1 cellular context compared by ENCODE assay signal in genomic region chr16:578870-579405, GRCh38.
A peak's percentile ranks its signal among the peaks of the same experiment; 100 is the strongest.
TF ChIP-seq lines count a peak whose summit lies in the region.

No MANE protein-coding gene starts in this region.

TF ChIP-seq in HEK293, 187 proteins besides CTCF, POLR2A, EP300 and RAD21 (continued from another document and continues in another):
- TF ChIP-seq HIC1 (tag by site-specific recombination; IDR thresholded peaks at IDR 0.05) = peak; percentile 86
- TF ChIP-seq ZNF529 (tag by site-specific recombination; IDR thresholded peaks at IDR 0.05; ENCODE audit: insufficient replicate concordance) = no peak
- TF ChIP-seq GLI4 (tag by site-specific recombination; IDR thresholded peaks at IDR 0.05) = no peak
- no peak for TF ChIP-seq ZNF184 (tag by site-specific recombination; IDR thresholded peaks at IDR 0.05)
- TF ChIP-seq SETDB1 (IDR thresholded peaks at IDR 0.05; ENCODE audit: insufficient read length, low read length) = no peak
- peak; percentile 64 for TF ChIP-seq ZNF449 (tag by site-specific recombination; IDR thresholded peaks at IDR 0.05)
- TF ChIP-seq ZFP37 (tag by site-specific recombination; IDR thresholded peaks at IDR 0.05) = no peak
- TF ChIP-seq YY1 (tag by site-specific recombination; IDR thresholded peaks at IDR 0.05) = no peak
- TF ChIP-seq ZIC2 (tag by site-specific recombination; IDR thresholded peaks at IDR 0.05) = 0 out of 2 replicates have a peak, but pooled peaks have one; percentile 21
- TF ChIP-seq ZNF398 (tag by site-specific recombination; IDR thresholded peaks at IDR 0.05) = no peak
- TF ChIP-seq BCL6B (tag by site-specific recombination; IDR thresholded peaks at IDR 0.05) = no peak
- no peak for TF ChIP-seq ZNF433 (tag by site-specific recombination; IDR thresholded peaks at IDR 0.05; ENCODE audit: low read depth)
- TF ChIP-seq SP7 (tag by site-specific recombination; IDR thresholded peaks at IDR 0.05) = peak; percentile 65
- no peak for TF ChIP-seq ZNF623 (tag by site-specific recombination; IDR thresholded peaks at IDR 0.05)
- TF ChIP-seq SCRT2 (tag by site-specific recombination; IDR thresholded peaks at IDR 0.05) = no peak
- TF ChIP-seq ZNF214 (tag by site-specific recombination; IDR thresholded peaks at IDR 0.05; ENCODE audit: borderline replicate concordance) = no peak
- no peak for TF ChIP-seq ZNF549 (tag by site-specific recombination; IDR thresholded peaks at IDR 0.05)
- peak; percentile 67 for TF ChIP-seq ZBTB8A (tag by site-specific recombination; IDR thresholded peaks at IDR 0.05)
- no peak for TF ChIP-seq ZNF404 (tag by site-specific recombination; IDR thresholded peaks at IDR 0.05)
- no peak for TF ChIP-seq ZBTB21 (tag by site-specific recombination; IDR thresholded peaks at IDR 0.05)
- TF ChIP-seq ZNF76 (tag by site-specific recombination; IDR thresholded peaks at IDR 0.05; ENCODE audit: borderline replicate concordance, low read depth) = peak; percentile 65; the same call in 1 of the 2 replicates
- 0 out of 2 replicates have a peak, but pooled peaks have one; percentile 17 for TF ChIP-seq ZXDB (tag by site-specific recombination; IDR thresholded peaks at IDR 0.05)
- peak; percentile 76 for TF ChIP-seq KLF7 (tag by site-specific recombination; IDR thresholded peaks at IDR 0.05; ENCODE audit: borderline replicate concordance)
- 0 out of 2 replicates have a peak, but pooled peaks have one; percentile 14 for TF ChIP-seq ZBTB11 (tag by site-specific recombination; conservative IDR thresholded peaks at IDR 0.05; ENCODE audit: low read depth)
- TF ChIP-seq, protein P1, sequence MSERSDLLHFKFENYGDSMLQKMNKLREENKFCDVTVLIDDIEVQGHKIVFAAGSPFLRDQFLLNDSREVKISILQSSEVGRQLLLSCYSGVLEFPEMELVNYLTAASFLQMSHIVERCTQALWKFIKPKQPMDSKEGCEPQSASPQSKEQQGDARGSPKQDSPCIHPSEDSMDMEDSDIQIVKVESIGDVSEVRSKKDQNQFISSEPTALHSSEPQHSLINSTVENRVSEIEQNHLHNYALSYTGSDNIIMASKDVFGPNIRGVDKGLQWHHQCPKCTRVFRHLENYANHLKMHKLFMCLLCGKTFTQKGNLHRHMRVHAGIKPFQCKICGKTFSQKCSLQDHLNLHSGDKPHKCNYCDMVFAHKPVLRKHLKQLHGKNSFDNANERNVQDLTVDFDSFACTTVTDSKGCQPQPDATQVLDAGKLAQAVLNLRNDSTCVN (tag by site-specific recombination; optimal IDR thresholded peaks at IDR 0.05) = peak; percentile 56
- TF ChIP-seq YY2 (tag by site-specific recombination; IDR thresholded peaks at IDR 0.05) = no peak
- TF ChIP-seq ZNF16 (tag by site-specific recombination; IDR thresholded peaks at IDR 0.05; ENCODE audit: low read depth) = no peak
- peak; percentile 78 for TF ChIP-seq KLF9 (tag by site-specific recombination; IDR thresholded peaks at IDR 0.05; ENCODE audit: low read depth)
- TF ChIP-seq ZNF791 (tag by site-specific recombination; IDR thresholded peaks at IDR 0.05) = no peak
- peak; percentile 37; the same call in 1 of the 2 replicates for TF ChIP-seq ZFHX2 (tag by site-specific recombination; conservative IDR thresholded peaks at IDR 0.05)
- no peak for TF ChIP-seq ZNF837 (tag by site-specific recombination; IDR thresholded peaks at IDR 0.05)
- TF ChIP-seq GFI1B (tag by site-specific recombination; IDR thresholded peaks at IDR 0.05) = no peak
- TF ChIP-seq HOXC10 (CRISPR knock-in tag; IDR thresholded peaks at IDR 0.05) = no peak
- TF ChIP-seq ZNF555 (tag by site-specific recombination; conservative IDR thresholded peaks at IDR 0.05) = no peak
- TF ChIP-seq TRIM28 (IDR thresholded peaks at IDR 0.05; ENCODE audit: borderline replicate concordance, low read length) = no peak
- TF ChIP-seq, protein P2, sequence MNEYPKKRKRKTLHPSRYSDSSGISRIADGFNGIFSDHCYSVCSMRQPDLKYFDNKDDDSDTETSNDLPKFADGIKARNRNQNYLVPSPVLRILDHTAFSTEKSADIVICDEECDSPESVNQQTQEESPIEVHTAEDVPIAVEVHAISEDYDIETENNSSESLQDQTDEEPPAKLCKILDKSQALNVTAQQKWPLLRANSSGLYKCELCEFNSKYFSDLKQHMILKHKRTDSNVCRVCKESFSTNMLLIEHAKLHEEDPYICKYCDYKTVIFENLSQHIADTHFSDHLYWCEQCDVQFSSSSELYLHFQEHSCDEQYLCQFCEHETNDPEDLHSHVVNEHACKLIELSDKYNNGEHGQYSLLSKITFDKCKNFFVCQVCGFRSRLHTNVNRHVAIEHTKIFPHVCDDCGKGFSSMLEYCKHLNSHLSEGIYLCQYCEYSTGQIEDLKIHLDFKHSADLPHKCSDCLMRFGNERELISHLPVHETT (tag by site-specific recombination; IDR thresholded peaks at IDR 0.05) = no peak
- no peak for TF ChIP-seq ZNF280C (tag by site-specific recombination; IDR thresholded peaks at IDR 0.05)
- TF ChIP-seq KLF8 (tag by site-specific recombination; IDR thresholded peaks at IDR 0.05) = peak; percentile 86
- TF ChIP-seq, protein P3, sequence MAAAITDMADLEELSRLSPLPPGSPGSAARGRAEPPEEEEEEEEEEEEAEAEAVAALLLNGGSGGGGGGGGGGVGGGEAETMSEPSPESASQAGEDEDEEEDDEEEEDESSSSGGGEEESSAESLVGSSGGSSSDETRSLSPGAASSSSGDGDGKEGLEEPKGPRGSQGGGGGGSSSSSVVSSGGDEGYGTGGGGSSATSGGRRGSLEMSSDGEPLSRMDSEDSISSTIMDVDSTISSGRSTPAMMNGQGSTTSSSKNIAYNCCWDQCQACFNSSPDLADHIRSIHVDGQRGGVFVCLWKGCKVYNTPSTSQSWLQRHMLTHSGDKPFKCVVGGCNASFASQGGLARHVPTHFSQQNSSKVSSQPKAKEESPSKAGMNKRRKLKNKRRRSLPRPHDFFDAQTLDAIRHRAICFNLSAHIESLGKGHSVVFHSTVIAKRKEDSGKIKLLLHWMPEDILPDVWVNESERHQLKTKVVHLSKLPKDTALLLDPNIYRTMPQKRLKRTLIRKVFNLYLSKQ (tag by site-specific recombination; IDR thresholded peaks at IDR 0.05; ENCODE audit: borderline replicate concordance) = no peak
- TF ChIP-seq ZNF692 (tag by site-specific recombination; IDR thresholded peaks at IDR 0.05) = peak; percentile 40; the same call in 1 of the 2 replicates
- TF ChIP-seq IKZF3 (tag by site-specific recombination; IDR thresholded peaks at IDR 0.05) = no peak
- 0 out of 2 replicates have a peak, but pooled peaks have one; percentile 36 for TF ChIP-seq ZNF391 (tag by site-specific recombination; IDR thresholded peaks at IDR 0.05; ENCODE audit: borderline replicate concordance, low read depth)
- TF ChIP-seq ZNF394 (tag by site-specific recombination; IDR thresholded peaks at IDR 0.05; ENCODE audit: borderline replicate concordance) = 0 out of 2 replicates have a peak, but pooled peaks have one; percentile 17
- peak; percentile 45 for TF ChIP-seq SP2 (tag by site-specific recombination; IDR thresholded peaks at IDR 0.05)
